ENCODE assay signal across 18 cellular contexts in the genomic region with DNA sequence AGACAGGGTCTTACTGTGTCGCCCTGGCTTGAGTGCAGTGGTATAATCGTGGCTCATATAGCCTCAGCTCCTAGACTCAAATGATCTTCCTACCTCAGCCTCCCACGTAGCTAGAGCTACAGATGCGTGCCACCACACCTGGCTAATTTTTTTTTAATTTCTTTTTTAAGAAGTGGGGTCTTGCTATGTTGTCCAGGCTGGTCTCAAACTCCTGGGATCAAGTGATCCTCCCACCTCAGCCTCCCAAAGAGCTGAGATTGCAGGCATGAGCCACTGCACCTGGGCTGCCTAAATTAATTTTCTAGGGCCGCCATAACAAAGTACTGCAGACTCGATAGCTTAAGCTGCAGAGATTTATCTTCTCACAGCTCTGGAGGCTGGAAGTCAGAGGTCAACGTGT. TPM values are rescaled to one million over a fixed set of nuclear protein-coding genes. Genes with fewer than 3 reads are reported as not detected.
"Had no signal": no experiment of that assay in that cellular context is flagged by ENCODE, and none has a peak within 500 bp of the region (broad histone marks: within the 10 kb centered on the region; RNA-seq: fewer than 3 reads in every experiment).

No MANE protein-coding gene starts in this region.

- H3K27me3 Mint-ChIP-seq: activated CD4-positive, alpha-beta memory T cell treated with anti-CD3 and anti-CD28 coated beads for 36 hours; activated naive CD8-positive, alpha-beta T cell had no signal

- H3K9me3 Mint-ChIP-seq: activated CD4-positive, alpha-beta memory T cell treated with anti-CD3 and anti-CD28 coated beads for 36 hours; activated T-cell treated with anti-CD3 and anti-CD28 coated beads, Interleukin-2, amount 50 U/mL, for 4 hours; naive thymus-derived CD4-positive, alpha-beta T cell had no signal

- H3K4me3 ChIP-seq: coronary artery, gastrocnemius medialis, smooth muscle cell, upper lobe of right lung had no signal

- H3K4me1 Mint-ChIP-seq: activated CD8-positive, alpha-beta memory T cell treated with anti-CD3 and anti-CD28 coated beads, Interleukin-2, amount 10 ng/mL, durations not matched to agents 7 days and 5 days had no signal

- H3K27ac Mint-ChIP-seq: activated CD4-positive, alpha-beta memory T cell treated with anti-CD3 and anti-CD28 coated beads for 36 hours; activated CD8-positive, alpha-beta memory T cell treated with anti-CD3 and anti-CD28 coated beads, Interleukin-2, amount 10 ng/mL, durations not matched to agents 7 days and 5 days; activated naive CD8-positive, alpha-beta T cell had no signal

- H3K9me3 ChIP-seq: gastrocnemius medialis, neutrophil, upper lobe of right lung had no signal

- H3K27me3 ChIP-seq: gastrocnemius medialis, neutrophil, upper lobe of right lung had no signal

- ATAC-seq: activated CD8-positive, alpha-beta memory T cell treated with anti-CD3 and anti-CD28 coated beads, Interleukin-2, amount 10 ng/mL, durations not matched to agents 7 days and 5 days; activated T-cell treated with anti-CD3 and anti-CD28 coated beads, Interleukin-2, amount 50 U/mL, for 4 hours; naive thymus-derived CD4-positive, alpha-beta T cell; stimulated activated naive CD8-positive, alpha-beta T cell treated with anti-CD3 and anti-CD28 coated beads, Interleukin-15, Interleukin-2, amounts not matched to agents 100 U/mL and 50 U/mL, for 24 hours had no signal

- H3K36me3 Mint-ChIP-seq: activated CD4-positive, alpha-beta memory T cell treated with anti-CD3 and anti-CD28 coated beads for 36 hours; activated CD8-positive, alpha-beta memory T cell treated with anti-CD3 and anti-CD28 coated beads, Interleukin-2, amount 10 ng/mL, durations not matched to agents 7 days and 5 days; activated naive CD8-positive, alpha-beta T cell; naive thymus-derived CD4-positive, alpha-beta T cell had no signal

- H3K4me3 Mint-ChIP-seq: activated CD4-positive, alpha-beta memory T cell treated with anti-CD3 and anti-CD28 coated beads for 36 hours; activated CD8-positive, alpha-beta memory T cell treated with anti-CD3 and anti-CD28 coated beads, Interleukin-2, amount 10 ng/mL, durations not matched to agents 7 days and 5 days; activated naive CD8-positive, alpha-beta T cell; activated T-cell treated with anti-CD3 and anti-CD28 coated beads, Interleukin-2, amount 50 U/mL, for 4 hours; naive thymus-derived CD4-positive, alpha-beta T cell had no signal

- DNase-seq: activated CD4-positive, alpha-beta memory T cell treated with anti-CD3 and anti-CD28 coated beads for 36 hours; activated CD8-positive, alpha-beta memory T cell treated with anti-CD3 and anti-CD28 coated beads, Interleukin-2, amount 10 ng/mL, durations not matched to agents 7 days and 5 days; activated gamma-delta T cell; activated T-cell treated with anti-CD3 and anti-CD28 coated beads, Interleukin-2, amount 50 U/mL, for 4 hours; amniotic stem cell; caudate nucleus; effector memory CD4-positive, alpha-beta T cell; gastrocnemius medialis; mammary epithelial cell; naive thymus-derived CD4-positive, alpha-beta T cell; posterior cingulate gyrus; stimulated activated naive CD8-positive, alpha-beta T cell treated with anti-CD3 and anti-CD28 coated beads, Interleukin-15, Interleukin-2, amounts not matched to agents 100 U/mL and 50 U/mL, for 24 hours; upper lobe of right lung had no signal

RNA-seq across cellular contexts. Expression of a gene that starts 9.1 kb away (rescaled TPM):
- polyA plus RNA-seq: naive thymus-derived CD4-positive, alpha-beta T cell had no signal

RNA-seq across cellular contexts. Expression of a gene that starts 17.7 kb away (rescaled TPM):
- total RNA-seq: temporal lobe had no signal

RNA-seq across cellular contexts. Expression of a gene that starts 51.6 kb away (rescaled TPM):
- total RNA-seq: mammary epithelial cell, smooth muscle cell had no signal
- polyA plus RNA-seq: mammary epithelial cell, smooth muscle cell had no signal
